Comparison of ENCODE assay signal across 8 cellular contexts in the genomic region with DNA sequence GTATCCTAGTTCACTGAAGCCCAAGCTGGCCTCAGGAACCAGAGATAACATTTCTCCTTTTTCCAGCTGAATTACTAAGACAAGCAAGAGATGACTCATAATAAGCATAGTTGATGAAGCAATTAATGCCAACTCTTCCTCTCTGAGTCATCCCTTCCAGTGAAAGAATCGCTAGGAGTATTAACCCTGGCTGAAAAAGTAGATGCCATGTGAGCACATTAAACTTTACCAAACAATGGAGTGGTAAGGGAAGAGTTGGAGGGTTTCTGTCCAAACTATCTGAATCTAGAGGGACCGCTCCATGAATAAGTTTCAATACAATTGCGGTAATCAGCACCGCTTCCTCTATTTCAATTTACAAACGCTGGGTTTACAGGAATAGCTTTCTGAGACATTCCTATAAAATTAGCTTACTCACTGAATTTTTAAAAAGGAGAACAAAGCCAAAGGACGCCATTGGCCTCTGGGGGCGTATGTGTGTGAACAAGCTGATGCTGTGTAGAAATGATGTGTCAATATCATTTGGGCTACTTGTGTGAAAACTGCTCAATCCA. TPM values are rescaled to one million over a fixed set of nuclear protein-coding genes. Genes with fewer than 3 reads are reported as not detected.
DNase-seq lines count a peak whose midpoint lies in the region; ATAC-seq and TF ChIP-seq lines count a peak whose summit lies in the region.

No MANE protein-coding gene starts in this region.

- peak in 5 of 6 experiments; percentile 11 to 44 (median 26) for TF ChIP-seq CTCF in adrenal gland (IDR thresholded peaks at IDR 0.05)

- H3K9me3 ChIP-seq in adrenal gland (replicated peaks in 1 of 3) (no peaks in the 10 kb centered on the region), skeletal muscle satellite cell (replicated peaks; ENCODE audit: low read length) (no peaks in the 10 kb centered on the region)

- peak in 1 of 2 donors; percentile 51 for TF ChIP-seq POLR2A in adrenal gland (IDR thresholded peaks at IDR 0.05)

- H3K4me2 ChIP-seq in skeletal muscle satellite cell (ENCODE audit: low read length), result peak overlapping the region; percentile 79

- 28 to 57% (median 45%) methylated on average over 7 of the region's 7 CpGs for WGBS in adrenal gland, 4 donors

- ATAC-seq in GM21723 (IDR thresholded peaks at IDR 0.05; ENCODE audit: unreplicated experiment), result peak; percentile 39
- peak; percentile 87 for ATAC-seq in left ventricle myocardium superior

- DNase-seq in DMS53 treated with DMSO at 0.1 percent for 48 hours (lab: John Stamatoyannopoulos, UW; ENCODE audit: unreplicated experiment) (peak; percentile 85), NCI-H460 (ENCODE audit: extremely low read depth, low read depth) (peak; percentile 89), adrenal gland (peak in 6 of 7 donors; percentile 49 to 81 (median 64)), left ventricle myocardium superior (peak; percentile 45), iPS-NIHi7 (ENCODE audit: extremely low spot score) (no peak)
- no peak for DNase-seq in activated CD8-positive, alpha-beta memory T cell treated with anti-CD3 and anti-CD28 coated beads for 24 hours

- H3K4me1 ChIP-seq in adrenal gland (replicated peaks in 1 of 2) (peaks cover 18 to 30% of the 10 kb centered on the region in 2 donors), skeletal muscle satellite cell (ENCODE audit: control insufficient read depth, insufficient read depth, low read length) (peaks cover 34% of the 10 kb centered on the region)

- no peaks in the 10 kb centered on the region for H3K36me3 ChIP-seq in adrenal gland (replicated peaks in 1 of 2)
- H3K36me3 ChIP-seq in skeletal muscle satellite cell (ENCODE audit: insufficient read depth, low read length), result no peaks in the 10 kb centered on the region

- H3K27ac ChIP-seq in adrenal gland, result peak overlapping the region; percentile 73 to 88 (median 79)

- intact Hi-C loops in adrenal gland (cut with DNase I), result no loop called here
- intact Hi-C loops in left ventricle myocardium superior (cut with micrococcal nuclease), result no loop called here

- peak overlapping the region; percentile 72 for H3K9ac ChIP-seq in skeletal muscle satellite cell (ENCODE audit: low read depth, low read length)

- H3K27me3 ChIP-seq in adrenal gland (no peaks in the 10 kb centered on the region), skeletal muscle satellite cell (ENCODE audit: control insufficient read depth, insufficient read depth, low read length) (no peaks in the 10 kb centered on the region)

- H3K4me3 ChIP-seq in adrenal gland (peak overlapping the region in 1 of 4 donors; percentile 7), skeletal muscle satellite cell (ENCODE audit: low read length) (peak overlapping the region; percentile 56)

RNA-seq across cellular contexts. Expression of a gene that starts 48.3 kb away (rescaled TPM):
- total RNA-seq in NCI-H460 (2014; rRNA removed; shearing (Covaris generic)), result 16.4 and 20.4 TPM in 2 replicates
- 12.7 and 13.4 TPM in 2 replicates for polyA plus RNA-seq in NCI-H460 (2014; cell fraction: nucleus; rRNA removed)
- total RNA-seq in adrenal gland (10 to 100 TPM; 19.1 to 51.3 (median 34.5) TPM), left ventricle myocardium superior (45.2 TPM)
- 10 to 100 TPM in 1 of 3 donors, 1 to 10 TPM in 2; 3.4 to 10.7 (median 5.2) TPM for polyA plus RNA-seq in adrenal gland
- total RNA-seq in skeletal muscle satellite cell (2012; rRNA removed), result 8.1 and 10.9 TPM in 2 replicates

Comparison
In these comparisons a context has a peak if more than half of its experiments do, and no peak if none do; other contexts are left out.
1. DNase-seq: peak in DMS53 treated with DMSO at 0.1 percent for 48 hours (single experiment), NCI-H460 (single experiment), adrenal gland (6 of 7) and left ventricle myocardium superior (single experiment); none in iPS-NIHi7 (single experiment) and activated CD8-positive, alpha-beta memory T cell treated with anti-CD3 and anti-CD28 coated beads for 24 hours (single experiment).